ENCODE assay signal across 1 cellular context in the genomic region with DNA sequence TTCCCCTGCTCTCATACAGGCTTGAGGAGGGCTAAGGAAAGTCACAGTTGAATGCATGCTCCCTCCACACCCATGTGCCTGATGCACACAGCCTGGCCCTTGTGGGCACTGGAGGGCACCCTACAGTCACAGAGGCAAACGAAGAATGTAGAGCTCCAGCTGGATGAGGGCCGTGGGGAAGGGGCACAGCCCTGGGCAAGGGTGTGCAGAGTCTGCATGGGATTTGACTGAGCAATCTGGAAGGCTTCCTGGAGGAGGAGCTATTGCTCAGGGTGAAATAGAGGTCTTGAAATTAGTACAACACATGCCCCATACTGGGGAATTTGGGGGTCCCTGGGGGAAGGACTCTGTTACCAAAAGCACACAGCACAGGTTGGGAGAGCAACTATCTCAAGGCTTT.
TF ChIP-seq lines count a peak whose summit lies in the region.

No MANE protein-coding gene starts in this region.

TF ChIP-seq in SK-N-SH, 30 proteins besides CTCF, POLR2A, EP300 and RAD21 (continued from another document):
- no peak for TF ChIP-seq IRF3 (IDR thresholded peaks at IDR 0.05; ENCODE audit: low read depth, low read length)
- TF ChIP-seq NRF1 (IDR thresholded peaks at IDR 0.05; ENCODE audit: low read depth, low read length) = no peak
- no peak for TF ChIP-seq EZH2phosphoT487 (IDR thresholded peaks at IDR 0.05; ENCODE audit: borderline replicate concordance, low read depth)
- no peak for TF ChIP-seq GABPA (IDR thresholded peaks at IDR 0.05; ENCODE audit: low read depth)
- no peak for TF ChIP-seq FOXJ3 (CRISPR knock-in tag; IDR thresholded peaks at IDR 0.05)
- no peak for TF ChIP-seq RFX5 (IDR thresholded peaks at IDR 0.05; ENCODE audit: low read length)
- TF ChIP-seq, protein P1, sequence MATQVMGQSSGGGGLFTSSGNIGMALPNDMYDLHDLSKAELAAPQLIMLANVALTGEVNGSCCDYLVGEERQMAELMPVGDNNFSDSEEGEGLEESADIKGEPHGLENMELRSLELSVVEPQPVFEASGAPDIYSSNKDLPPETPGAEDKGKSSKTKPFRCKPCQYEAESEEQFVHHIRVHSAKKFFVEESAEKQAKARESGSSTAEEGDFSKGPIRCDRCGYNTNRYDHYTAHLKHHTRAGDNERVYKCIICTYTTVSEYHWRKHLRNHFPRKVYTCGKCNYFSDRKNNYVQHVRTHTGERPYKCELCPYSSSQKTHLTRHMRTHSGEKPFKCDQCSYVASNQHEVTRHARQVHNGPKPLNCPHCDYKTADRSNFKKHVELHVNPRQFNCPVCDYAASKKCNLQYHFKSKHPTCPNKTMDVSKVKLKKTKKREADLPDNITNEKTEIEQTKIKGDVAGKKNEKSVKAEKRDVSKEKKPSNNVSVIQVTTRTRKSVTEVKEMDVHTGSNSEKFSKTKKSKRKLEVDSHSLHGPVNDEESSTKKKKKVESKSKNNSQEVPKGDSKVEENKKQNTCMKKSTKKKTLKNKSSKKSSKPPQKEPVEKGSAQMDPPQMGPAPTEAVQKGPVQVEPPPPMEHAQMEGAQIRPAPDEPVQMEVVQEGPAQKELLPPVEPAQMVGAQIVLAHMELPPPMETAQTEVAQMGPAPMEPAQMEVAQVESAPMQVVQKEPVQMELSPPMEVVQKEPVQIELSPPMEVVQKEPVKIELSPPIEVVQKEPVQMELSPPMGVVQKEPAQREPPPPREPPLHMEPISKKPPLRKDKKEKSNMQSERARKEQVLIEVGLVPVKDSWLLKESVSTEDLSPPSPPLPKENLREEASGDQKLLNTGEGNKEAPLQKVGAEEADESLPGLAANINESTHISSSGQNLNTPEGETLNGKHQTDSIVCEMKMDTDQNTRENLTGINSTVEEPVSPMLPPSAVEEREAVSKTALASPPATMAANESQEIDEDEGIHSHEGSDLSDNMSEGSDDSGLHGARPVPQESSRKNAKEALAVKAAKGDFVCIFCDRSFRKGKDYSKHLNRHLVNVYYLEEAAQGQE (IDR thresholded peaks at IDR 0.05; ENCODE audit: low read depth, low read length) = no peak
- TF ChIP-seq TEAD4 (IDR thresholded peaks at IDR 0.05; ENCODE audit: borderline replicate concordance, insufficient read depth) = no peak
- TF ChIP-seq, protein P2, sequence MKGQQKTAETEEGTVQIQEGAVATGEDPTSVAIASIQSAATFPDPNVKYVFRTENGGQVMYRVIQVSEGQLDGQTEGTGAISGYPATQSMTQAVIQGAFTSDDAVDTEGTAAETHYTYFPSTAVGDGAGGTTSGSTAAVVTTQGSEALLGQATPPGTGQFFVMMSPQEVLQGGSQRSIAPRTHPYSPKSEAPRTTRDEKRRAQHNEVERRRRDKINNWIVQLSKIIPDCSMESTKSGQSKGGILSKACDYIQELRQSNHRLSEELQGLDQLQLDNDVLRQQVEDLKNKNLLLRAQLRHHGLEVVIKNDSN (IDR thresholded peaks at IDR 0.05; ENCODE audit: borderline replicate concordance, low read depth) = no peak
- TF ChIP-seq CHD2 (IDR thresholded peaks at IDR 0.05; ENCODE audit: low read length, partially characterized antibody) = no peak
- TF ChIP-seq RXRA (IDR thresholded peaks at IDR 0.05; ENCODE audit: borderline replicate concordance, low read depth) = no peak
- TF ChIP-seq ELF1 (IDR thresholded peaks at IDR 0.05) = no peak
- TF ChIP-seq SMC3 (IDR thresholded peaks at IDR 0.05; ENCODE audit: low read depth, low read length) = no peak
